Comparison of ENCODE assay signal across 6 cellular contexts in genomic region chr12:102510031-102510430, GRCh38. TPM values are rescaled to one million over a fixed set of nuclear protein-coding genes. Genes with fewer than 3 reads are reported as not detected.
"Had no signal": no experiment of that assay in that cellular context is flagged by ENCODE, and none has a peak within 500 bp of the region (broad histone marks: within the 10 kb centered on the region; RNA-seq: fewer than 3 reads in every experiment).

No MANE protein-coding gene starts in this region.

- ATAC-seq: GM12878 had no signal

- DNase-seq: GDM1, GF-D8 had no signal

- H3K4me3 ChIP-seq: GM12878 had no signal

- FAIRE-seq: G401.6, GM12878, GM18507 had no signal

RNA-seq across cellular contexts. Expression of gene IGF1, which starts 29.7 kb away (rescaled TPM):
- total RNA-seq: G401 had no signal
